ENCODE assay signal across 25 cellular contexts in the genomic region with DNA sequence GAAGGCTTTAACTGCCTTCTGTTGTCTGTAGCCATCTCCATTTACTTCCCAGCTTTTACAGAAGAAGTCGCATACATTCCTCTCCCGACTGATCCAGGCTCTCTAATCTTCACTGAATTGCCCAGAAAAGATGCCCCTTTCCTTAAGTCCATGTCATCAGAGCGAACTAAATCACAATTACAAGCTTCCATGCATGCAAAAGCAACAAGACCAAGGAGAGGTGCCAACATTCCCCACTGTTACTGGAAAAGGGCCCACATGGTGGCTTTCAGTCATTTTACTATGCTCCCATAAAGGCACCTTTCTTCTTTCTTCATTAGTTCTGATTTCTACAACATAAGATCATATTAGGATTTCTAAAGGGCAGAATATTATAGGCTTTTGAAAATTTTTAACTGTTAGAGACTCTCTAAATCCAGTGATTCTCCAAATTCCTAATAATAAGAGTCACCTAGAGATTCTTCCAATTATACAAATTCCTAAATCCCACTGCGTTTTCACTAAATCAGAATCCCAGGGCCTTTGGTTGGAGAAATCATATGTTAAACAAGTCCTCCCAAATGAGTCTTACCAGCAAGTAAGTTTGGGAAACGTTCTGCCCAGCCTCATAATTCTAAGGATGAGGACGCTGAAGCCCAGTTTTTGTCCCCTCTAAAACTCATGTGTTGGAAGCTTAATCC. TPM values are rescaled to one million over a fixed set of nuclear protein-coding genes. Genes with fewer than 3 reads are reported as not detected.
DNase-seq lines count a peak whose midpoint lies in the region; ATAC-seq and TF ChIP-seq lines count a peak whose summit lies in the region.
"Had no signal": no experiment of that assay in that cellular context is flagged by ENCODE, and none has a peak within 500 bp of the region (broad histone marks: within the 10 kb centered on the region; RNA-seq: fewer than 3 reads in every experiment).

No MANE protein-coding gene starts in this region.

- no peak overlapping the region for H3K23ac ChIP-seq in IMR-90 (ENCODE audit: low read depth, low read length)

- TF ChIP-seq CTCF in AG10803 (conservative IDR thresholded peaks at IDR 0.05; ENCODE audit: low read length) (no peak), IMR-90 (conservative IDR thresholded peaks at IDR 0.05; ENCODE audit: low read depth, low read length) (no peak), coronary artery (IDR thresholded peaks at IDR 0.05) (no peak), osteoblast (IDR thresholded peaks at IDR 0.05; ENCODE audit: extremely low read depth, low read depth, low read length) (no peak)

- H3K4me1 ChIP-seq in IMR-90 (ENCODE audit: control insufficient read depth, insufficient read depth, low read length) = peaks cover 7% of the 10 kb centered on the region
- H3K4me1 ChIP-seq in osteoblast (ENCODE audit: insufficient read depth, low read length) = peaks cover 13% of the 10 kb centered on the region
- H3K4me1 ChIP-seq: A549, BE2C had no signal

- H3K56ac ChIP-seq in IMR-90 (ENCODE audit: extremely low read depth, insufficient read depth, low read length) = no peak overlapping the region

- no peak for TF ChIP-seq RAD21 in IMR-90 (IDR thresholded peaks at IDR 0.05; ENCODE audit: low read length)

- no peak for TF ChIP-seq POLR2A in IMR-90 (IDR thresholded peaks at IDR 0.05; ENCODE audit: low read depth, low read length)

- intact Hi-C loops in IMR-90 (cut with micrococcal nuclease) = no loop called here

- H3K4me3 ChIP-seq in AG10803 (ENCODE audit: low read length) = no peak overlapping the region
- H3K4me3 ChIP-seq in IMR-90 (ENCODE audit: insufficient read depth, low read depth, low read length) = no peak overlapping the region
- no peak overlapping the region for H3K4me3 ChIP-seq in coronary artery
- H3K4me3 ChIP-seq in osteoblast (ENCODE audit: insufficient read depth, low read length) = no peak overlapping the region
- H3K4me3 ChIP-seq: A549, GM12878, SK-N-MC had no signal

- H2BK120ac ChIP-seq in IMR-90 (ENCODE audit: low read depth, low read length) = peak overlapping the region; percentile 57

- H3K9ac ChIP-seq in IMR-90 (ENCODE audit: low read depth, low read length) = no peak overlapping the region

- peak overlapping the region; percentile 41 for H3K4ac ChIP-seq in IMR-90 (ENCODE audit: low read depth, low read length)

- WGBS in IMR-90 (ENCODE audit: extremely low coverage in 2 of 2, insufficient read length in 1 of 2), 2 experiments = 89% methylated on average over 3 of the region's 6 CpGs; no CpG with 5 or more reads in 1 of the 2 experiments

- CTCF ChIA-PET in IMR-90 (lab: Yijun Ruan, JAX) = no interaction called here

- peak overlapping the region; percentile 69 for H2BK20ac ChIP-seq in IMR-90 (ENCODE audit: low read depth, low read length)

- dilution Hi-C loops in IMR-90 (cut with HindIII; ENCODE audit: low sequenced_read_pairs, unreplicated experiment) = no loop called here

- in situ Hi-C loops in IMR-90 (cut with MboI; ENCODE audit: low sequenced_read_pairs) = no loop called here

- peak overlapping the region; percentile 50 for H3K14ac ChIP-seq in IMR-90 (replicated peaks; ENCODE audit: low read depth, low read length)

- no peak overlapping the region for H4K5ac ChIP-seq in IMR-90 (ENCODE audit: low read depth, low read length)

- H4K8ac ChIP-seq in IMR-90 (ENCODE audit: low read depth in 2 of 2, low read length in 2 of 2) = peak overlapping the region in 1 of 2 experiments; percentile 33; a peak in 1 of 4 replicates

- DNase-seq in AG10803 (ENCODE audit: low read depth) (peak; percentile 68), EL (peak; percentile 59), IMR-90 (peak; percentile 24), cerebellum (ENCODE audit: low spot score) (peak; percentile 36), coronary artery (ENCODE audit: low spot score) (no peak), osteoblast (ENCODE audit: insufficient read length, low spot score, missing footprints) (no peak), NCI-H128 (lab: John Stamatoyannopoulos, UW; ENCODE audit: unreplicated experiment) (no peak), NCI-H2107 treated with DMSO at 0.1 percent for 48 hours (lab: John Stamatoyannopoulos, UW; ENCODE audit: unreplicated experiment) (no peak)
- DNase-seq: BE2C; Calu3; CD8-positive, alpha-beta memory T cell; DMS153; DND-41; HCEC 1CT; KBM-7; NCI-H1417; NCI-H1694; NCI-H2029 treated with DMSO at 0.1 percent for 48 hours; NCI-H2227 treated with DMSO at 0.1 percent for 48 hours; NCI-H526 treated with DMSO at 0.1 percent for 48 hours; OCI-M1; SIG-M5 had no signal

- no peaks in the 10 kb centered on the region for H3K79me2 ChIP-seq in osteoblast (ENCODE audit: insufficient read depth, low read length)

- no peaks in the 10 kb centered on the region for H3K79me1 ChIP-seq in IMR-90 (ENCODE audit: low read depth in 1 of 2, low read length in 2 of 2)

- no peak overlapping the region for H2AK5ac ChIP-seq in IMR-90 (ENCODE audit: low read depth, low read length)

- peak; percentile 54 for ATAC-seq in IMR-90 (ENCODE audit: low read depth)
- ATAC-seq: GM12878 had no signal

- H3K9me1 ChIP-seq in IMR-90 (ENCODE audit: insufficient read depth, low read length) = no peaks in the 10 kb centered on the region

- H3K36me3 ChIP-seq in IMR-90 (ENCODE audit: control insufficient read depth, insufficient read depth, low read length) = no peaks in the 10 kb centered on the region
- H3K36me3 ChIP-seq in osteoblast (ENCODE audit: insufficient read depth, low read length) = no peaks in the 10 kb centered on the region
- H3K36me3 ChIP-seq: BE2C had no signal

- BruUV-seq in IMR-90 (replicated peaks; lab: Mats Ljungman, UMichigan) = no TSS peak

- H3K27me3 ChIP-seq in IMR-90 (ENCODE audit: control insufficient read depth, insufficient read depth, low read length) (peaks cover 1% of the 10 kb centered on the region), osteoblast (ENCODE audit: insufficient read depth, low read length) (no peaks in the 10 kb centered on the region)
- H3K27me3 ChIP-seq: BE2C had no signal

- peak overlapping the region; percentile 40 for H2AFZ ChIP-seq in IMR-90 (replicated peaks; ENCODE audit: low read length, poor library complexity)
- no peak overlapping the region for H2AFZ ChIP-seq in osteoblast (ENCODE audit: low read length)

- H3K9me3 ChIP-seq in IMR-90 (ENCODE audit: control insufficient read depth, insufficient read depth, low read length) = no peaks in the 10 kb centered on the region
- no peaks in the 10 kb centered on the region for H3K9me3 ChIP-seq in osteoblast (ENCODE audit: low read depth, low read length)
- H3K9me3 ChIP-seq: A549, BE2C had no signal

- POLR2A ChIA-PET in IMR-90 (lab: Charles Lee; ENCODE audit: unreplicated experiment) = no interaction called here

- peak overlapping the region; percentile 23; the same call in 1 of the 2 replicates for H4K91ac ChIP-seq in IMR-90 (ENCODE audit: insufficient read depth, low read depth, low read length)

- H3K4me2 ChIP-seq in IMR-90 (ENCODE audit: low read depth, low read length) (no peak overlapping the region), osteoblast (ENCODE audit: insufficient read depth, low read length) (no peak overlapping the region)
- H3K4me2 ChIP-seq: A549 had no signal

- no peak overlapping the region for H3K18ac ChIP-seq in IMR-90 (ENCODE audit: low read depth, low read length)

- H3K27ac ChIP-seq in IMR-90 (ENCODE audit: insufficient read depth, low read length) (peak overlapping the region; percentile 59; the same call in 1 of the 2 replicates), coronary artery (no peak overlapping the region), osteoblast (ENCODE audit: low read depth, low read length) (no peak overlapping the region)
- H3K27ac ChIP-seq: A549, SK-N-MC had no signal

- H2BK15ac ChIP-seq in IMR-90 (ENCODE audit: low read depth, low read length) = 0 out of 3 replicates have a peak overlapping the region, but pooled peaks have one; percentile 6

- no peaks in the 10 kb centered on the region for H4K20me1 ChIP-seq in IMR-90 (ENCODE audit: insufficient read depth, low read length)
- no peaks in the 10 kb centered on the region for H4K20me1 ChIP-seq in osteoblast (ENCODE audit: insufficient read depth, low read length)

- no peak overlapping the region for H2BK5ac ChIP-seq in IMR-90 (ENCODE audit: low read depth, low read length, poor library complexity, severe bottlenecking)

- peak overlapping the region; percentile 5 for H2AK9ac ChIP-seq in IMR-90 (replicated peaks; ENCODE audit: low read depth, low read length, poor library complexity)

TF ChIP-seq in IMR-90, 13 proteins besides CTCF, POLR2A, EP300 and RAD21 (continues in another document):
- TF ChIP-seq SMC3 (IDR thresholded peaks at IDR 0.05; ENCODE audit: low read depth, low read length) = no peak
- no peak for TF ChIP-seq MXI1 (IDR thresholded peaks at IDR 0.05; ENCODE audit: borderline replicate concordance, low read depth, low read length)
- TF ChIP-seq RCOR1 (IDR thresholded peaks at IDR 0.05; ENCODE audit: insufficient replicate concordance, low read length) = no peak
- TF ChIP-seq FOS (IDR thresholded peaks at IDR 0.05; ENCODE audit: low read depth, low read length) = no peak
- no peak for TF ChIP-seq BHLHE40 (IDR thresholded peaks at IDR 0.05; ENCODE audit: low read depth, low read length)
- TF ChIP-seq ELK1 (IDR thresholded peaks at IDR 0.05; ENCODE audit: borderline replicate concordance, low read depth, low read length) = no peak
- TF ChIP-seq NFE2L2 (IDR thresholded peaks at IDR 0.05; ENCODE audit: low read depth, low read length) = no peak
- TF ChIP-seq CHD1 (IDR thresholded peaks at IDR 0.05; ENCODE audit: low read depth, low read length) = no peak
- TF ChIP-seq MAZ (IDR thresholded peaks at IDR 0.05; ENCODE audit: borderline replicate concordance, low read depth, low read length) = no peak
- TF ChIP-seq MAFK (IDR thresholded peaks at IDR 0.05; ENCODE audit: low read depth, low read length) = no peak
- no peak for TF ChIP-seq RFX5 (IDR thresholded peaks at IDR 0.05; ENCODE audit: low read depth, low read length)
- TF ChIP-seq CEBPB (IDR thresholded peaks at IDR 0.05; ENCODE audit: low read depth, low read length) = no peak

RNA-seq across cellular contexts. Expression of gene ZFR, which starts 17.0 kb away (rescaled TPM):
- total RNA-seq in IMR-90 (2012; rRNA removed) (81.4 and 88.0 TPM in 2 replicates), cerebellum (112 TPM), osteoblast (80.7 and 86.1 TPM in 2 replicates)
- 30.4 and 31.1 TPM in 2 replicates for polyA plus RNA-seq in IMR-90 (2012; rRNA removed)
- polyA plus RNA-seq in IMR-90 (2012; cell fraction: cytosol; rRNA removed) = 10.0 and 28.3 TPM in 2 replicates
- 29.8 and 43.0 TPM in 2 replicates for polyA plus RNA-seq in IMR-90 (2012; cell fraction: nucleus; rRNA removed; ENCODE audit: low replicate concordance)

Comparison
In these comparisons a context has a peak if more than half of its experiments do, and no peak if none do; other contexts are left out.
1. DNase-seq: peak in AG10803 (single experiment), EL (single experiment), IMR-90 (single experiment) and cerebellum (single experiment); none in coronary artery (single experiment), osteoblast (single experiment), NCI-H128 (single experiment) and NCI-H2107 treated with DMSO at 0.1 percent for 48 hours (single experiment).